Comparison of ENCODE assay signal across 28 cellular contexts in genomic region chr4:114036426-114036825, GRCh38. TPM values are rescaled to one million over a fixed set of nuclear protein-coding genes. Genes with fewer than 3 reads are reported as not detected.
DNase-seq lines count a peak whose midpoint lies in the region; ATAC-seq and TF ChIP-seq lines count a peak whose summit lies in the region.
"Had no signal": no experiment of that assay in that cellular context is flagged by ENCODE, and none has a peak within 500 bp of the region (broad histone marks: within the 10 kb centered on the region; RNA-seq: fewer than 3 reads in every experiment).

No MANE protein-coding gene starts in this region.

- WGBS in transverse colon (ENCODE audit: low coverage in 1 of 2), 2 donors: 43 to 45% methylated on average over 3 to 4 of the region's 4 CpGs

- no peaks in the 10 kb centered on the region for H3K27me3 ChIP-seq in transverse colon
- H3K27me3 ChIP-seq: heart left ventricle, suprapubic skin, upper lobe of right lung had no signal

- no peak overlapping the region for H3K27ac Mint-ChIP-seq in T-helper 17 cell
- H3K27ac Mint-ChIP-seq: activated naive CD4-positive, alpha-beta T cell treated with anti-CD3 and anti-CD28 coated beads for 36 hours; IgD-negative memory B cell; naive thymus-derived CD8-positive, alpha-beta T cell; T-helper 2 cell treated with Interferon-gamma antibody and Interleukin-4, amounts not matched to agents 5 μg/mL and 100 μg/mL, for 36 hours had no signal

- ATAC-seq in T-helper 17 cell: peak; percentile 32
- peak; percentile 92 for ATAC-seq in left colon
- no peak for ATAC-seq in GM19023 (IDR thresholded peaks at IDR 0.05; ENCODE audit: unreplicated experiment)
- ATAC-seq: heart left ventricle; naive thymus-derived CD8-positive, alpha-beta T cell; upper lobe of right lung had no signal

- no peaks in the 10 kb centered on the region for H3K36me3 Mint-ChIP-seq in T-helper 17 cell (ENCODE audit: low read depth)
- H3K36me3 Mint-ChIP-seq: IgD-negative memory B cell; naive thymus-derived CD8-positive, alpha-beta T cell had no signal

- no peak overlapping the region for H3K4me3 ChIP-seq in transverse colon
- H3K4me3 ChIP-seq: GM23248, heart left ventricle, skin epidermis, suprapubic skin, upper lobe of right lung had no signal

- TF ChIP-seq POLR2A in transverse colon (IDR thresholded peaks at IDR 0.05): no peak

- peaks cover 9% of the 10 kb centered on the region for H3K4me1 Mint-ChIP-seq in T-helper 17 cell
- H3K4me1 Mint-ChIP-seq: central memory CD8-positive, alpha-beta T cell had no signal

- TF ChIP-seq EP300 in transverse colon (IDR thresholded peaks at IDR 0.05; ENCODE audit: low read depth): no peak

- H3K27ac ChIP-seq in transverse colon: peak overlapping the region in 3 of 4 donors; percentile 52 to 72 (median 71)
- H3K27ac ChIP-seq: GM23248, heart left ventricle, skin epidermis, suprapubic skin, upper lobe of right lung had no signal

- in situ Hi-C loops in transverse colon (cut with MboI; ENCODE audit: low pct_ligation_motif_present in 1 of 4, low pct_unique_long_range_greater_than_20kb in 1 of 4, low sequenced_read_pairs in 3 of 4): no loop called here

- H3K27me3 Mint-ChIP-seq in T-helper 17 cell: peaks cover 9% of the 10 kb centered on the region
- H3K27me3 Mint-ChIP-seq: IgD-negative memory B cell had no signal

- intact Hi-C loops in left colon (cut with DNase I, micrococcal nuclease): no loop called here
- intact Hi-C loops in transverse colon (cut with DNase I; ENCODE audit: low total_unique reads): no loop called here

- H3K4me1 ChIP-seq in transverse colon: peaks cover 0 to 25% (median 12%) of the 10 kb centered on the region in 4 donors
- H3K4me1 ChIP-seq: heart left ventricle, suprapubic skin had no signal

- DNase-seq in NCI-H2196 (lab: John Stamatoyannopoulos, UW; ENCODE audit: unreplicated experiment): peak; percentile 5
- no peak for DNase-seq in NCI-H2196 treated with DMSO at 0.1 percent for 48 hours (lab: John Stamatoyannopoulos, UW; ENCODE audit: unreplicated experiment)
- no peak for DNase-seq in T-helper 17 cell
- DNase-seq in left colon: peak in 1 of 2 donors; percentile 40
- DNase-seq in transverse colon: no peak
- DNase-seq in NCI-H1105 (lab: John Stamatoyannopoulos, UW): no peak
- DNase-seq in COR-L47 (lab: John Stamatoyannopoulos, UW): no peak
- DNase-seq: activated CD4-positive, alpha-beta T cell treated with anti-CD3 and anti-CD28 coated beads, Interleukin-2, amount 50 U/mL, for 48 hours; activated CD4-positive, CD25-positive, alpha-beta regulatory T cell treated with anti-CD3 and anti-CD28 coated beads, Interleukin-2, amount 50 U/mL, for 72 hours; activated CD8-positive, alpha-beta memory T cell treated with anti-CD3 and anti-CD28 coated beads, Interleukin-2, amount 50 U/mL, for 4 hours; activated naive CD4-positive, alpha-beta T cell treated with anti-CD3 and anti-CD28 coated beads for 36 hours; foreskin melanocyte; GM23248; heart left ventricle; midbrain; naive thymus-derived CD8-positive, alpha-beta T cell; NCI-H187; NCI-H345; NCI-H82; SIG-M5; stimulated activated naive CD4-positive, alpha-beta T cell treated with Interleukin-2 at 50 U/mL for 16 hours; upper lobe of right lung had no signal

- H3K36me3 ChIP-seq in transverse colon: no peaks in the 10 kb centered on the region
- H3K36me3 ChIP-seq: heart left ventricle, suprapubic skin, upper lobe of right lung had no signal

- no peaks in the 10 kb centered on the region for H3K9me3 ChIP-seq in T-helper 17 cell (ENCODE audit: control insufficient read depth, low read length, poor library complexity, severe bottlenecking)
- no peaks in the 10 kb centered on the region for H3K9me3 ChIP-seq in transverse colon
- H3K9me3 ChIP-seq: heart left ventricle, suprapubic skin, upper lobe of right lung had no signal

- no peak for TF ChIP-seq CTCF in transverse colon (IDR thresholded peaks at IDR 0.05)

- no peak overlapping the region for H3K4me3 Mint-ChIP-seq in T-helper 17 cell
- H3K4me3 Mint-ChIP-seq: activated naive CD4-positive, alpha-beta T cell treated with anti-CD3 and anti-CD28 coated beads for 36 hours; central memory CD8-positive, alpha-beta T cell; IgD-negative memory B cell; naive thymus-derived CD8-positive, alpha-beta T cell; T-helper 2 cell treated with Interferon-gamma antibody and Interleukin-4, amounts not matched to agents 5 μg/mL and 100 μg/mL, for 36 hours had no signal

RNA-seq across cellular contexts. Expression of gene ARSJ, which starts 57.0 kb away (rescaled TPM):
- total RNA-seq in T-helper 17 cell (under 1 TPM in 1 of 2 donors, not detected in 1; 0.45 TPM), left colon (10 to 100 TPM in 1 of 2 donors, 1 to 10 TPM in 1; 9.3 to 10.6 TPM), transverse colon (1 to 10 TPM; 1.8 to 5.2 (median 2.8) TPM)
